In genomic region chr1:157968951-157969350, GRCh38 we compare ENCODE assay signal across 1 cellular context.
TF ChIP-seq lines count a peak whose summit lies in the region.

No MANE protein-coding gene starts in this region.

TF ChIP-seq in H1, 55 proteins besides CTCF, POLR2A, EP300 and RAD21:
- TF ChIP-seq SRF (IDR thresholded peaks at IDR 0.05; ENCODE audit: low read depth, low read length) = no peak
- no peak for TF ChIP-seq TBP (IDR thresholded peaks at IDR 0.05; ENCODE audit: low read depth, low read length)
